2 cellular contexts compared by ENCODE assay signal in the genomic region with DNA sequence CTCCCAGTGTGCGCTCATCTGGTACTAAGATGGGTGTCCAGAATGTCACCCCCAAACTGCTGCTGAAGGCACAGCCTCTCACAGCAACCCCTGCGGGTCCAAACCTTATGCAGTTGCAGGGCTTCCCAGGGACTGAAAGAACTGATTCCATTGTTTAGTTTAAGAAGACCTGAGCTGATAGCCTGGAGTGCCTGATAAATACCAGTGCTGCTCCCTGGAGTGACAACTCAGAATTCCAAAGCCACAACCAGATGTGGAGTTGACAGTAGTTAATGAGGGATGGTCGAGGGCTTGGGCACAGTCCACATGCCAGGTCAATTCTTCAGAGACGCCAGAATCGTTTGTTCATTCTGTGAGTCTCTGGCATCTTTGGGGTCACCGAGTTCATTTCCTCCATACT.
TF ChIP-seq lines count a peak whose summit lies in the region.

No MANE protein-coding gene starts in this region.

TF ChIP-seq in SK-N-SH, 30 proteins besides CTCF, POLR2A, EP300 and RAD21 (continued from another document):
- TF ChIP-seq, protein P1, sequence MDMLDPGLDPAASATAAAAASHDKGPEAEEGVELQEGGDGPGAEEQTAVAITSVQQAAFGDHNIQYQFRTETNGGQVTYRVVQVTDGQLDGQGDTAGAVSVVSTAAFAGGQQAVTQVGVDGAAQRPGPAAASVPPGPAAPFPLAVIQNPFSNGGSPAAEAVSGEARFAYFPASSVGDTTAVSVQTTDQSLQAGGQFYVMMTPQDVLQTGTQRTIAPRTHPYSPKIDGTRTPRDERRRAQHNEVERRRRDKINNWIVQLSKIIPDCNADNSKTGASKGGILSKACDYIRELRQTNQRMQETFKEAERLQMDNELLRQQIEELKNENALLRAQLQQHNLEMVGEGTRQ (IDR thresholded peaks at IDR 0.05; ENCODE audit: borderline replicate concordance, low read depth, low read length): no peak

TF ChIP-seq in SK-N-SH treated with all-trans-retinoic acid at 6 μM for 48 hours, 23 proteins besides CTCF, POLR2A, EP300 and RAD21 (continued from another document):
- TF ChIP-seq, protein P2, sequence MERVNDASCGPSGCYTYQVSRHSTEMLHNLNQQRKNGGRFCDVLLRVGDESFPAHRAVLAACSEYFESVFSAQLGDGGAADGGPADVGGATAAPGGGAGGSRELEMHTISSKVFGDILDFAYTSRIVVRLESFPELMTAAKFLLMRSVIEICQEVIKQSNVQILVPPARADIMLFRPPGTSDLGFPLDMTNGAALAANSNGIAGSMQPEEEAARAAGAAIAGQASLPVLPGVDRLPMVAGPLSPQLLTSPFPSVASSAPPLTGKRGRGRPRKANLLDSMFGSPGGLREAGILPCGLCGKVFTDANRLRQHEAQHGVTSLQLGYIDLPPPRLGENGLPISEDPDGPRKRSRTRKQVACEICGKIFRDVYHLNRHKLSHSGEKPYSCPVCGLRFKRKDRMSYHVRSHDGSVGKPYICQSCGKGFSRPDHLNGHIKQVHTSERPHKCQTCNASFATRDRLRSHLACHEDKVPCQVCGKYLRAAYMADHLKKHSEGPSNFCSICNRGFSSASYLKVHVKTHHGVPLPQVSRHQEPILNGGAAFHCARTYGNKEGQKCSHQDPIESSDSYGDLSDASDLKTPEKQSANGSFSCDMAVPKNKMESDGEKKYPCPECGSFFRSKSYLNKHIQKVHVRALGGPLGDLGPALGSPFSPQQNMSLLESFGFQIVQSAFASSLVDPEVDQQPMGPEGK (CRISPR knock-in tag; IDR thresholded peaks at IDR 0.05; ENCODE audit: borderline replicate concordance): no peak
